19 cellular contexts compared by ENCODE assay signal in the genomic region with DNA sequence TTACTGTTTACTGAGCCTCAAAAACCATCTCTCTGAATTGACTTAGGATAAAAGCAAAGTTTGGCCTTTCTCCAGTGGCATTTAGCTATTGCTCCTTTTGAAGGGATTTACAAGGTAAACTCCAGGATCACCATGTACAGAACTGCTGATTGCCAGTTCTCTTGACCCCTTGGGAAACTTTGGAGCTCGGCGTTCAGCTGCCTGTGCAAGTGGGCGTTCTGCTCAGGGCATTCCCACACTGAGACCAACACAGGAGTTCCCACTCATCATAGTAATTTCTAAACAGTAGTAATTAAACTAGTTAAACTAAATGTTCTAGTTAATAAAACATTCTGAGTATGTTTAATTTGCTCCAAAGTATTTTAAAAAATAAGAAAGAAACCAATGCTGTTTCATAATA.
"Had no signal": no experiment of that assay in that cellular context is flagged by ENCODE, and none has a peak within 500 bp of the region (broad histone marks: within the 10 kb centered on the region; RNA-seq: fewer than 3 reads in every experiment).

No MANE protein-coding gene starts in this region.

- H3K4me1 ChIP-seq: breast epithelium, foreskin keratinocyte had no signal

- H3K27ac ChIP-seq: breast epithelium, foreskin keratinocyte, skin epidermis had no signal

- H3K9me3 ChIP-seq: breast epithelium had no signal

- H3K27me3 ChIP-seq: breast epithelium, foreskin keratinocyte had no signal

- DNase-seq: activated CD4-positive, alpha-beta T cell treated with anti-CD3 and anti-CD28 coated beads, Interleukin-2, amount 50 U/mL, for 4 hours; activated naive CD4-positive, alpha-beta T cell treated with anti-CD3 and anti-CD28 coated beads for 36 hours; activated naive CD8-positive, alpha-beta T cell treated with anti-CD3 and anti-CD28 coated beads, Interleukin-2, amount 50 U/mL, for 24 hours; activated T-cell treated with anti-CD3 and anti-CD28 coated beads for 4 hours; aorta; cerebellar nuclear complex; effector memory CD4-positive, alpha-beta T cell; foreskin keratinocyte; head of caudate nucleus; mesenchymal stem cell; naive thymus-derived CD8-positive, alpha-beta T cell; posterior cingulate gyrus; stimulated activated CD4-positive, alpha-beta T cell treated with anti-CD3 and anti-CD28 coated beads, Interleukin-15, amount 100 ng/mL, for 24 hours; stimulated activated CD4-positive, alpha-beta T cell treated with anti-CD3 and anti-CD28 coated beads, Interleukin-4, amount 100 ng/mL, for 1 hour; stimulated activated naive CD4-positive, alpha-beta T cell treated with Interleukin-2 at 50 U/mL for 16 hours; T1000 had no signal

- ATAC-seq: activated CD4-positive, CD25-positive, alpha-beta regulatory T cell treated with anti-CD3 and anti-CD28 coated beads, Interleukin-2, amount 50 U/mL, for 24 hours; activated naive CD8-positive, alpha-beta T cell treated with anti-CD3 and anti-CD28 coated beads, Interleukin-2, amount 50 U/mL, for 24 hours; foreskin keratinocyte; naive thymus-derived CD8-positive, alpha-beta T cell had no signal

- H3K4me3 ChIP-seq: breast epithelium, skin epidermis had no signal

- H3K36me3 ChIP-seq: breast epithelium had no signal
